ENCODE assay signal across 8 cellular contexts in the genomic region with DNA sequence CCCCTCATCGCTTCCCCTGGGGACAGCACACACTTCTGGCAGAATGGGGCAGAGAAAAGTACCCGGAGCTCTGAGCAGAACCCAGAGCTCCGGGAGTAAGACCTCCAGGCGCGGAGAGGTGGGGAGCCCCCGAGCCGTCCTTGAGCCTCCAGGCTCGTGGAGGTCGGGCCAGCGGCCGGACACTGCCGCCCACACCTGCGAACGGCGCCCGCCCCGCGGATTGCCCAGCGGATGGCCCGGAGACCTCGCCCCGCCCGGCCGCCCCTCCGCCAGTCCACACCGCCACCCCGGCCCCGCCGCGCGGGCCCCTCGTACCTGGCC. TPM values are rescaled to one million over a fixed set of nuclear protein-coding genes. Genes with fewer than 3 reads are reported as not detected.
DNase-seq lines count a peak whose midpoint lies in the region; ATAC-seq and TF ChIP-seq lines count a peak whose summit lies in the region.

No MANE protein-coding gene starts in this region.

- DNase-seq in activated CD4-positive, alpha-beta T cell treated with anti-CD3 and anti-CD28 coated beads, Interleukin-2, amount 10 ng/mL, durations not matched to agents 24 days and 14 days, result no peak
- DNase-seq in activated CD4-positive, alpha-beta T cell treated with anti-CD3 and anti-CD28 coated beads, Interleukin-2, amount 50 U/mL, for 1 hour, result no peak
- no peak for DNase-seq in Jurkat, Clone E6-1 (ENCODE audit: low read depth, low spot score)
- DNase-seq in chondrocyte (ENCODE audit: low spot score) (no peak), naive B cell (no peak), NCI-H226 (no peak), OCI-M1 (lab: John Stamatoyannopoulos, UW) (no peak), H4 (ENCODE audit: low spot score) (no peak)

- peak overlapping the region; percentile 74 for H3K4me3 ChIP-seq in Jurkat, Clone E6-1 (ENCODE audit: low read length)

- intact Hi-C loops in activated CD4-positive, alpha-beta T cell treated with anti-CD3 and anti-CD28 coated beads, Interleukin-2, amount 10 ng/mL, durations not matched to agents 24 days and 14 days (cut with micrococcal nuclease), result loop anchor here (1.0 to 10.0 kb wide), 7 partner anchors 34 to 296 kb away; a partner anchor contains a TSS

- ATAC-seq in naive B cell (ENCODE audit: low read depth in 2 of 2), result no peak

- H3K4me3 Mint-ChIP-seq in activated CD4-positive, alpha-beta T cell treated with anti-CD3 and anti-CD28 coated beads, Interleukin-2, amount 10 ng/mL, durations not matched to agents 24 days and 14 days, result peak overlapping the region; percentile 97
- H3K4me3 Mint-ChIP-seq in chondrocyte (ENCODE audit: unreplicated experiment), result peak overlapping the region; percentile 84
- peak overlapping the region; percentile 83 to 98 (median 91) for H3K4me3 Mint-ChIP-seq in naive B cell

- peaks cover 42% of the 10 kb centered on the region for H3K4me1 Mint-ChIP-seq in activated CD4-positive, alpha-beta T cell treated with anti-CD3 and anti-CD28 coated beads, Interleukin-2, amount 10 ng/mL, durations not matched to agents 24 days and 14 days
- H3K4me1 Mint-ChIP-seq in chondrocyte (ENCODE audit: low read depth) (peaks cover 45% of the 10 kb centered on the region), naive B cell (peaks cover 32 to 52% (median 38%) of the 10 kb centered on the region in 3 donors)

- no peaks in the 10 kb centered on the region for H3K9me3 Mint-ChIP-seq in activated CD4-positive, alpha-beta T cell treated with anti-CD3 and anti-CD28 coated beads, Interleukin-2, amount 10 ng/mL, durations not matched to agents 24 days and 14 days
- H3K9me3 Mint-ChIP-seq in chondrocyte (ENCODE audit: low read depth) (no peaks in the 10 kb centered on the region), naive B cell (peaks cover 0 to 5% (median 0%) of the 10 kb centered on the region in 7 donors)

- no peaks in the 10 kb centered on the region for H3K27me3 Mint-ChIP-seq in activated CD4-positive, alpha-beta T cell treated with anti-CD3 and anti-CD28 coated beads, Interleukin-2, amount 10 ng/mL, durations not matched to agents 24 days and 14 days
- H3K27me3 Mint-ChIP-seq in chondrocyte (ENCODE audit: low read depth), result no peaks in the 10 kb centered on the region
- H3K27me3 Mint-ChIP-seq in naive B cell, result no peaks in the 10 kb centered on the region

- no peak for TF ChIP-seq CTCF in chondrocyte (IDR thresholded peaks at IDR 0.05)

- H3K36me3 Mint-ChIP-seq in activated CD4-positive, alpha-beta T cell treated with anti-CD3 and anti-CD28 coated beads, Interleukin-2, amount 10 ng/mL, durations not matched to agents 24 days and 14 days (ENCODE audit: low read depth), result peaks cover 16% of the 10 kb centered on the region
- H3K36me3 Mint-ChIP-seq in chondrocyte (ENCODE audit: low read depth), result no peaks in the 10 kb centered on the region
- H3K36me3 Mint-ChIP-seq in naive B cell, result no peaks in the 10 kb centered on the region

- peak overlapping the region; percentile 94 for H3K27ac Mint-ChIP-seq in activated CD4-positive, alpha-beta T cell treated with anti-CD3 and anti-CD28 coated beads, Interleukin-2, amount 10 ng/mL, durations not matched to agents 24 days and 14 days
- H3K27ac Mint-ChIP-seq in chondrocyte (ENCODE audit: unreplicated experiment), result peak overlapping the region; percentile 53
- H3K27ac Mint-ChIP-seq in naive B cell, result peak overlapping the region in 5 of 6 donors; percentile 76 to 96 (median 88)

RNA-seq across cellular contexts. Expression of a gene that starts 0.3 kb away (rescaled TPM):
- total RNA-seq in activated CD4-positive, alpha-beta T cell treated with anti-CD3 and anti-CD28 coated beads, Interleukin-2, amount 10 ng/mL, durations not matched to agents 24 days and 14 days, result 26.6 and 28.3 TPM in 2 replicates
- 29.9 TPM for polyA plus RNA-seq in Jurkat, Clone E6-1 (2012; ENCODE audit: insufficient read depth, insufficient read length)
- 25.3 to 30.1 TPM (median 29.1 TPM) in 3 replicates for total RNA-seq in chondrocyte
- polyA plus RNA-seq in naive B cell (ENCODE audit: low read depth in 6 of 6), result 10 to 100 TPM in 5 of 6 donors, 1 to 10 TPM in 1; 2.1 to 37.2 (median 32.8) TPM
- 10.4 and 14.7 TPM in 2 replicates for total RNA-seq in H4 (2014; rRNA removed; shearing (Covaris generic))
